Comparison of ENCODE assay signal across 8 cellular contexts in the genomic region with DNA sequence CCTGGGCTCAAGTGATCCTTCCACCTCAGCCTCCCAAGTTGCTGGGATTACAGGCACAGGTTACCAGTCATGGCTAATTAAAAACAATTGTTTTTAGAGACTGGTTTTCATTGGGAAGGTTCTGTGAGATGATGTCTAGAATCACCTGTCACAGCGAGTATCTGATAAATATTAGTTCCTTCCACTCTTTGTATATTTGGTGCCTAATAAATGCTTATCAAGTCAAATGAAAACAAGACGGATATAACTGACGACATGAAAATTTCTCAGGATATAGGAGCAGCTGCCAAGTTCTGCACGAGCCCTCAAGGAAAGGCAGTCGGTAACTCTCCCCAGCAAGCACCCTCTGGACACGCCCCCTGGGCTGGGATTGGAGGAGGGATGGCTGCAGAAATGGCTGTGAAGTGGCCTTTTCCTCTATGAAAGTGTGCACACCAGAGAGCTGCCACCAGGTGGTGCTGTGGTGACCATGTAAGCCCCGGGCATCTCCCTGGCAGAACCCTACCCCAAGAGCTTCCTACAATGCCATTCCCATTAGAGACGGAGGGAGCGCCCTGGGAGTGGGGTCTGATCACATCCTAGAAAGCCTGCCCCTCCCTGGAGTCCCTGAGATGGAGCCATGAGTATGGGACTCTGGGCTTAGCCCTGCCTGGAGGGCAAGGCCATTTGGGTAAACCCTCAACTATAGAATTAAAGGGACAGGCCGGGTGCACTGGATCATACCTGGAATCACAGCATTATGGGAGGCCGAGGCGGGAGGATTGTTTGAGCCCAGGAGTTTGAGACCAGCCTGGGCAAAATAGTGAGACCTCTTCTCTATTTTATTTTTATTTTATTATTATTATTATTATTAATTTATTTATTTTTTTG.
DNase-seq lines count a peak whose midpoint lies in the region; ATAC-seq and TF ChIP-seq lines count a peak whose summit lies in the region.

No MANE protein-coding gene starts in this region.

- no peaks in the 10 kb centered on the region for H3K36me3 ChIP-seq in GM06990 (ENCODE audit: control insufficient read depth, insufficient read depth, low read length)

- no peaks in the 10 kb centered on the region for H3K27me3 ChIP-seq in GM06990 (replicated peaks; ENCODE audit: control insufficient read depth, insufficient read depth, low read length)

- H3K4me3 ChIP-seq in GM06990 (replicated peaks; ENCODE audit: low read depth, low read length): no peak overlapping the region

- no peak for ATAC-seq in HG03432 (IDR thresholded peaks at IDR 0.05; ENCODE audit: unreplicated experiment)

- TF ChIP-seq CTCF in GM06990 (IDR thresholded peaks at IDR 0.05; ENCODE audit: insufficient read depth, low read length, poor library complexity, severe bottlenecking): peak; percentile 88

- DNase-seq in GM06990 (ENCODE audit: extremely low read depth, insufficient read length) (peak; percentile 74), HS-27A (ENCODE audit: low read depth) (peak; percentile 90), NCI-H82 treated with DMSO at 0.1 percent for 48 hours (lab: John Stamatoyannopoulos, UW; ENCODE audit: unreplicated experiment) (peak; percentile 96), ecto neural progenitor cell (ENCODE audit: low spot score) (peak; percentile 96), medulla oblongata (ENCODE audit: extremely low spot score) (peak; percentile 80)
- peak; percentile 94 to 95 for DNase-seq in activated CD4-positive, alpha-beta T cell treated with anti-CD3 and anti-CD28 coated beads, Interleukin-2, amount 50 U/mL, for 48 hours
- peak; percentile 57 for DNase-seq in stimulated activated CD8-positive, alpha-beta memory T cell treated with anti-CD3 and anti-CD28 coated beads, Interleukin-15, amount 100 ng/mL, for 24 hours (ENCODE audit: low read depth)
